8 cellular contexts compared by ENCODE assay signal in the genomic region with DNA sequence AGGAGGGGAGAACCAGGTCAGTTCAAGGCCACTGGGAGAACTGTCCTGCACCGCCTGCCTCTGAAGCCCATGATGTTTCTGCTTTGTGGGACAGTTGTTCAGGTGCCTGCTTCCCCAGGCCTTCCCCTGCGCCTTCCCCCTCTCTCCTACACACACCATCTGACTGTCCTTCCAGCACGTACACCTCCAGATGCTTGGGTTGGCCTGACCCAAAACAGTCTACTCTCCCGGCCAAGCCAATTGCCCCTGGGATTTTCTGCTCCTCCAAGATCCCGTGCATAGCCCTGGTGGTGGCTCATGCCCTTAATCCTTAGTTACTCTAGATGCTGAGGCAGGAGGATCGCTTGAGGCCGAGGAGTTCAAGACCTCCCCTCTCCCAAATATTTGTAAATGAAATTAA. TPM values are rescaled to one million over a fixed set of nuclear protein-coding genes. Genes with fewer than 3 reads are reported as not detected.
DNase-seq lines count a peak whose midpoint lies in the region; ATAC-seq and TF ChIP-seq lines count a peak whose summit lies in the region.

No MANE protein-coding gene starts in this region.

- H3K27ac ChIP-seq in ACC112 (ENCODE audit: low read depth, low read length): no peak overlapping the region
- no peak overlapping the region for H3K27ac ChIP-seq in HUES64 (ENCODE audit: low read depth, low read length)
- H3K27ac ChIP-seq in caudate nucleus (ENCODE audit: low read depth, low read length): peak overlapping the region; percentile 80

- H3K9me3 ChIP-seq in HUES64 (ENCODE audit: insufficient read depth, low read depth, low read length): no peaks in the 10 kb centered on the region

- 0 out of 2 replicates have a peak overlapping the region, but pooled peaks have one; percentile 64 for H3K9ac ChIP-seq in HUES64 (ENCODE audit: low read depth, low read length)

- peaks cover 0 to 6% (median 0%) of the 10 kb centered on the region in 5 donors for H3K27me3 Mint-ChIP-seq in naive thymus-derived CD8-positive, alpha-beta T cell

- H3K27ac Mint-ChIP-seq in naive thymus-derived CD8-positive, alpha-beta T cell: peak overlapping the region; percentile 86 to 95 (median 93)

- no peaks in the 10 kb centered on the region for H3K9me3 Mint-ChIP-seq in naive thymus-derived CD8-positive, alpha-beta T cell

- peak overlapping the region; percentile 83 for H2AFZ ChIP-seq in ACC112 (ENCODE audit: low read length, unreplicated experiment)

- 91% methylated on average over 5 of the region's 7 CpGs for WGBS in HUES64

- DNase-seq in caudate nucleus (lab: John Stamatoyannopoulos, UW) (no peak), T-helper 9 cell (no peak)
- DNase-seq in naive thymus-derived CD8-positive, alpha-beta T cell: no peak
- no peak for DNase-seq in effector CD8-positive, alpha-beta T cell (lab: John Stamatoyannopoulos, UW)

- H3K36me3 ChIP-seq in ACC112 (ENCODE audit: insufficient read depth, low read length) (no peaks in the 10 kb centered on the region), HUES64 (ENCODE audit: insufficient read depth, low read length) (peaks cover 3% of the 10 kb centered on the region; the same call in 1 of the 2 replicates)

- POLR2A ChIA-PET in naive thymus-derived CD8-positive, alpha-beta T cell (lab: Charles Lee): interaction anchor here (1.9 kb wide), 1 partner anchor 81 kb away, joined by 7 read pairs; the partner anchor contains the start of gene LRRC59

- H3K4me3 ChIP-seq in ACC112 (ENCODE audit: low read depth, low read length) (peak overlapping the region; percentile 85), HUES64 (ENCODE audit: low read length) (peak overlapping the region; percentile 90; the same call in 1 of the 2 replicates)

- peak overlapping the region; percentile 72 to 88 (median 78) for H3K4me3 Mint-ChIP-seq in naive thymus-derived CD8-positive, alpha-beta T cell

- TF ChIP-seq POLR2A in GM18505 (IDR thresholded peaks at IDR 0.05; ENCODE audit: borderline replicate concordance, extremely low read depth, insufficient read depth, insufficient read length): no peak

- peaks cover 13 to 34% (median 31%) of the 10 kb centered on the region in 4 donors for H3K4me1 Mint-ChIP-seq in naive thymus-derived CD8-positive, alpha-beta T cell

- H3K79me2 ChIP-seq in ACC112 (ENCODE audit: control insufficient read depth, insufficient read depth, low read length, unreplicated experiment): no peaks in the 10 kb centered on the region

- ATAC-seq in naive thymus-derived CD8-positive, alpha-beta T cell: no peak
- ATAC-seq in GM21529 (IDR thresholded peaks at IDR 0.05; ENCODE audit: unreplicated experiment) (no peak), GM18505 (IDR thresholded peaks at IDR 0.05; ENCODE audit: unreplicated experiment) (no peak)

- peaks cover 0 to 16% (median 6%) of the 10 kb centered on the region in 3 donors for H3K36me3 Mint-ChIP-seq in naive thymus-derived CD8-positive, alpha-beta T cell

- no peaks in the 10 kb centered on the region for H3K27me3 ChIP-seq in ACC112 (ENCODE audit: insufficient read depth, low read length)
- peaks cover 23% of the 10 kb centered on the region; the same call in 1 of the 2 replicates for H3K27me3 ChIP-seq in HUES64 (ENCODE audit: insufficient read depth, low read length)

- H3K4me1 ChIP-seq in ACC112 (ENCODE audit: control insufficient read depth, insufficient read depth, low read length, unreplicated experiment) (no peaks in the 10 kb centered on the region), HUES64 (ENCODE audit: insufficient read depth, low read length) (no peaks in the 10 kb centered on the region)

RNA-seq across cellular contexts. Expression of gene RSAD1, which starts 0.7 kb away (rescaled TPM):
- polyA plus RNA-seq in HUES64 (2013, experiment 1 of 2): 17.4 TPM
- 19.1 TPM for polyA plus RNA-seq in HUES64 (2013, experiment 2 of 2)
- 10 to 100 TPM; 88.2 to 90.6 TPM for total RNA-seq in naive thymus-derived CD8-positive, alpha-beta T cell
- polyA plus RNA-seq in naive thymus-derived CD8-positive, alpha-beta T cell: 10 to 100 TPM; 61.3 to 78.8 (median 64.2) TPM

RNA-seq across cellular contexts. Expression of gene CHAD, which starts 9.3 kb away (rescaled TPM):
- not detected for polyA plus RNA-seq in HUES64 (2013, experiment 1 of 2)
- 0.38 TPM for polyA plus RNA-seq in HUES64 (2013, experiment 2 of 2)
- not detected for total RNA-seq in naive thymus-derived CD8-positive, alpha-beta T cell
- not detected for polyA plus RNA-seq in naive thymus-derived CD8-positive, alpha-beta T cell

RNA-seq across cellular contexts. Expression of gene MYCBPAP, which starts 30.3 kb away (rescaled TPM):
- 0.25 TPM for polyA plus RNA-seq in HUES64 (2013, experiment 1 of 2)
- 1.3 TPM for polyA plus RNA-seq in HUES64 (2013, experiment 2 of 2)
- 1 to 10 TPM; 1.3 to 2.6 TPM for total RNA-seq in naive thymus-derived CD8-positive, alpha-beta T cell
- 1 to 10 TPM in 1 of 3 donors, under 1 TPM in 1, not detected in 1; 0.80 to 1.3 TPM for polyA plus RNA-seq in naive thymus-derived CD8-positive, alpha-beta T cell

RNA-seq across cellular contexts. Expression of gene ACSF2, which starts 52.0 kb away (rescaled TPM):
- 9.0 TPM for polyA plus RNA-seq in HUES64 (2013, experiment 1 of 2)
- polyA plus RNA-seq in HUES64 (2013, experiment 2 of 2): 14.8 TPM
- total RNA-seq in naive thymus-derived CD8-positive, alpha-beta T cell: 10 to 100 TPM; 22.4 to 25.9 TPM
- 1 to 10 TPM; 1.2 to 2.3 (median 2.1) TPM for polyA plus RNA-seq in naive thymus-derived CD8-positive, alpha-beta T cell

RNA-seq across cellular contexts. Expression of gene EPN3, which starts 54.6 kb away (rescaled TPM):
- 1.2 TPM for polyA plus RNA-seq in HUES64 (2013, experiment 1 of 2)
- 1.3 TPM for polyA plus RNA-seq in HUES64 (2013, experiment 2 of 2)
- total RNA-seq in naive thymus-derived CD8-positive, alpha-beta T cell: not detected
- polyA plus RNA-seq in naive thymus-derived CD8-positive, alpha-beta T cell: not detected
